ENCODE assay signal across 9 cellular contexts in the genomic region with DNA sequence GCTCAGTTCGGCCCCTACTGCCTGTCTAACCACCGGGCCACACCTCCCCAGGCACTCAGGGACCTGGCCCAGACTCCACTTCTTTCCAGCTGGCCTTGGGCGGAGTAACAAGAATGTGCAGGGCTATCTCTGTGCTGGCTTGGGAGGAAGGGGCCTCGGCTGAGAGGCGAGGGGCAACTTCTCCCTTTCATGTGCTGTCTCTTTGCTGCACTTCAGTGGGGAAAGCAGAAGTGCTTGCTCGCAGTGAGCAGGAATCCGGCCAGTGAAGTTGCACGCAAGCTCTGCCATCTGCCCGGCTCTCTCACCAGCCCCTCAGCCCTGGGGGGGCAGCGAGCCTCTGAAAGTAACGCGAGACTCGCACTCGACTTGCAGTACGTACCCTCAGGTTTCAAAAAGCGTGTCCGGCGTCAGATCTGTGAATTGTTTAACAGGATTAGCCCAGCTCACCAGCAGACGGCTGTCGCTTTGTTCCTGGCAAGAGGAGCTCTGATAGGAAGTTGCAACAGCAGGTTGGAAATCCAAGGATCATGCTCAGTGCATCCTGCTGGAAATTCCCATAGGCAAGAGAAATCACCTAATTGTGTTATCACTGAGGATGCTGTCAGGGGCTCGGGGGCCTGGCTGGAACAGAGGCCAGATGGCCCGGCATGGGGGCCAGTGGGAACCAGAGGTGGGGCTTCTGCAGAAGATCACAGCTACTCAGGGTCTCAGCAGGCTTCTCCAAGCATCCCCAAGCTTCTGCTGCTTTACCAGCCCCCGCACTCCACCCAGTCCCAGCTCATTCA.
DNase-seq lines count a peak whose midpoint lies in the region; ATAC-seq and TF ChIP-seq lines count a peak whose summit lies in the region.
"Had no signal": no experiment of that assay in that cellular context is flagged by ENCODE, and none has a peak within 500 bp of the region (broad histone marks: within the 10 kb centered on the region; RNA-seq: fewer than 3 reads in every experiment).

No MANE protein-coding gene starts in this region.

- H3K4me1 ChIP-seq in neural progenitor cell (peaks cover 24% of the 10 kb centered on the region), gastroesophageal sphincter (peaks cover 0 to 13% (median 0%) of the 10 kb centered on the region in 3 donors), upper lobe of left lung (peaks cover 0 to 8% (median 4%) of the 10 kb centered on the region in 4 donors)

- peak overlapping the region; percentile 72 for H3K4me2 ChIP-seq in neural progenitor cell

- DNase-seq in ELF-1 (ENCODE audit: low read depth, low spot score) (peak; percentile 62), NCI-H2227 (lab: John Stamatoyannopoulos, UW; ENCODE audit: unreplicated experiment) (peak; percentile 40), cerebellum (ENCODE audit: low spot score) (peak; percentile 10), neural progenitor cell (ENCODE audit: low spot score) (peak; percentile 88), upper lobe of left lung (no peak), SW 1271 (lab: John Stamatoyannopoulos, UW) (no peak)
- DNase-seq: activated naive CD4-positive, alpha-beta T cell treated with anti-CD3 and anti-CD28 coated beads for 36 hours had no signal

- H3F3A ChIP-seq in neural progenitor cell (ENCODE audit: low read depth) = peaks cover 12% of the 10 kb centered on the region

- H3K4me3 Mint-ChIP-seq in neural progenitor cell = peak overlapping the region; percentile 70
- H3K4me3 Mint-ChIP-seq: activated naive CD4-positive, alpha-beta T cell treated with anti-CD3 and anti-CD28 coated beads for 36 hours had no signal

- WGBS in gastroesophageal sphincter (ENCODE audit: low coverage in 1 of 2), 2 donors = 0% methylated on average over 1 to 2 of the region's 23 CpGs
- WGBS in upper lobe of left lung, 2 donors = 11% methylated on average over 12 to 23 of the region's 23 CpGs

- H3K27ac ChIP-seq in neural progenitor cell (peak overlapping the region; percentile 8), gastroesophageal sphincter (no peak overlapping the region), upper lobe of left lung (no peak overlapping the region)

- H3K9ac ChIP-seq in neural progenitor cell = no peak overlapping the region

- no peak for TF ChIP-seq CTCF in neural progenitor cell (IDR thresholded peaks at IDR 0.05)
- TF ChIP-seq CTCF in gastroesophageal sphincter (IDR thresholded peaks at IDR 0.05) = no peak
- TF ChIP-seq CTCF in upper lobe of left lung (IDR thresholded peaks at IDR 0.05) = no peak

- H3K27me3 Mint-ChIP-seq in neural progenitor cell (ENCODE audit: insufficient read depth, low read depth) = peaks cover 14% of the 10 kb centered on the region

- H4K20me1 ChIP-seq in neural progenitor cell (ENCODE audit: low read depth) = peaks cover 5% of the 10 kb centered on the region

- no peak for TF ChIP-seq POLR2A in gastroesophageal sphincter (IDR thresholded peaks at IDR 0.05)
- TF ChIP-seq POLR2A in upper lobe of left lung (IDR thresholded peaks at IDR 0.05) = no peak

- no peaks in the 10 kb centered on the region for H3K9me3 ChIP-seq in neural progenitor cell (ENCODE audit: low read depth)
- H3K9me3 ChIP-seq in gastroesophageal sphincter = no peaks in the 10 kb centered on the region
- no peaks in the 10 kb centered on the region for H3K9me3 ChIP-seq in upper lobe of left lung

- peak overlapping the region; percentile 27 for H3K4me3 ChIP-seq in neural progenitor cell
- peak overlapping the region in 1 of 2 donors; percentile 26 for H3K4me3 ChIP-seq in gastroesophageal sphincter
- no peak overlapping the region for H3K4me3 ChIP-seq in upper lobe of left lung

- no peaks in the 10 kb centered on the region for H3K79me2 ChIP-seq in neural progenitor cell (ENCODE audit: low read depth)

- no peak overlapping the region for H2AFZ ChIP-seq in neural progenitor cell (replicated peaks)

- H3K9me3 Mint-ChIP-seq in neural progenitor cell = no peaks in the 10 kb centered on the region
- H3K9me3 Mint-ChIP-seq: activated naive CD4-positive, alpha-beta T cell treated with anti-CD3 and anti-CD28 coated beads for 36 hours had no signal

- H3K27me3 ChIP-seq in neural progenitor cell (peaks cover 26% of the 10 kb centered on the region), gastroesophageal sphincter (peaks cover 72% of the 10 kb centered on the region), upper lobe of left lung (no peaks in the 10 kb centered on the region)

- peaks cover 68% of the 10 kb centered on the region for H3K4me1 Mint-ChIP-seq in neural progenitor cell

- no peaks in the 10 kb centered on the region for H3K36me3 ChIP-seq in neural progenitor cell
- H3K36me3 ChIP-seq in gastroesophageal sphincter = no peaks in the 10 kb centered on the region
- H3K36me3 ChIP-seq in upper lobe of left lung = no peaks in the 10 kb centered on the region

- H3K36me3 Mint-ChIP-seq in neural progenitor cell = no peaks in the 10 kb centered on the region

- TF ChIP-seq EP300 in gastroesophageal sphincter (IDR thresholded peaks at IDR 0.05) (no peak), upper lobe of left lung (IDR thresholded peaks at IDR 0.05) (no peak)

- no peak for ATAC-seq in gastroesophageal sphincter
- ATAC-seq in GM18867 (IDR thresholded peaks at IDR 0.05; ENCODE audit: unreplicated experiment) = no peak
- no peak for ATAC-seq in upper lobe of left lung (ENCODE audit: low FRiP score in 2 of 2)

- peak overlapping the region; percentile 92 for H3K27ac Mint-ChIP-seq in neural progenitor cell
- H3K27ac Mint-ChIP-seq: activated naive CD4-positive, alpha-beta T cell treated with anti-CD3 and anti-CD28 coated beads for 36 hours had no signal

Comparison
In these comparisons a context has a peak if more than half of its experiments do, and no peak if none do; other contexts are left out.
1. DNase-seq: peak in ELF-1 (single experiment), NCI-H2227 (single experiment), cerebellum (single experiment) and neural progenitor cell (single experiment); none in upper lobe of left lung (0 of 2) and SW 1271 (0 of 2).